ENCODE assay signal across 1 cellular context in genomic region chr6:106623039-106623438, GRCh38.
A peak's percentile ranks its signal among the peaks of the same experiment; 100 is the strongest.
TF ChIP-seq lines count a peak whose summit lies in the region.

No MANE protein-coding gene starts in this region.

TF ChIP-seq in K562, 482 proteins besides CTCF, POLR2A, EP300 and RAD21:
- TF ChIP-seq TAF1 (IDR thresholded peaks at IDR 0.05; ENCODE audit: control insufficient read depth, extremely low read depth, insufficient read depth, low read length, severe bottlenecking): no peak
- peak; percentile 81 for TF ChIP-seq ZNF146 (CRISPR knock-in tag; IDR thresholded peaks at IDR 0.05; ENCODE audit: unreplicated experiment)
- TF ChIP-seq CBX5 (IDR thresholded peaks at IDR 0.05; ENCODE audit: borderline replicate concordance, low read depth): no peak
- TF ChIP-seq NBN (IDR thresholded peaks at IDR 0.05; ENCODE audit: low read depth): no peak
- no peak for TF ChIP-seq RNF219 (CRISPR knock-in tag; IDR thresholded peaks at IDR 0.05)
